In genomic region chr10:119078422-119079179, GRCh38 we compare ENCODE assay signal across 9 cellular contexts. TPM values are rescaled to one million over a fixed set of nuclear protein-coding genes. Genes with fewer than 3 reads are reported as not detected.
DNase-seq lines count a peak whose midpoint lies in the region; ATAC-seq, FAIRE-seq and TF ChIP-seq lines count a peak whose summit lies in the region.
"Had no signal": no experiment of that assay in that cellular context is flagged by ENCODE, and none has a peak within 500 bp of the region (broad histone marks: within the 10 kb centered on the region; RNA-seq: fewer than 3 reads in every experiment).

No MANE protein-coding gene starts in this region.

- peaks cover 9% of the 10 kb centered on the region for H3K36me3 Mint-ChIP-seq in endothelial cell (ENCODE audit: low read depth, unreplicated experiment)

- peaks cover 9% of the 10 kb centered on the region for H3K27me3 Mint-ChIP-seq in endothelial cell (ENCODE audit: unreplicated experiment)

- H3K27me3 ChIP-seq in NT2/D1 (ENCODE audit: insufficient read depth, insufficient read length) (no peaks in the 10 kb centered on the region), pancreas (no peaks in the 10 kb centered on the region)

- WGBS in pancreas, 2 donors, result 18 to 20% methylated on average over 10 of the region's 10 CpGs

- H3K9me3 Mint-ChIP-seq in endothelial cell (ENCODE audit: unreplicated experiment), result no peaks in the 10 kb centered on the region

- ATAC-seq in pancreas (no peak), GM19023 (IDR thresholded peaks at IDR 0.05; ENCODE audit: unreplicated experiment) (no peak), GM18517 (IDR thresholded peaks at IDR 0.05; ENCODE audit: unreplicated experiment) (no peak)

- intact Hi-C loops in pancreas (cut with DNase I), result no loop called here

- DNase-seq in ELR (ENCODE audit: low read depth), result peak; percentile 27
- no peak for DNase-seq in NT2/D1 (ENCODE audit: low read depth, low spot score)
- no peak for DNase-seq in endothelial cell (ENCODE audit: low spot score)
- DNase-seq in pancreas, result no peak
- no peak for DNase-seq in medulla oblongata (ENCODE audit: extremely low spot score)
- DNase-seq in mesenteric fat pad (ENCODE audit: low spot score), result no peak
- DNase-seq: stimulated activated CD4-positive, alpha-beta T cell treated with anti-CD3 and anti-CD28 coated beads, Interleukin-2, amount 100 ng/mL, for 48 hours had no signal

- peak overlapping the region; percentile 100 for H3K4me3 Mint-ChIP-seq in endothelial cell (ENCODE audit: unreplicated experiment)

- H3K4me3 ChIP-seq in NT2/D1 (ENCODE audit: insufficient read length, low read depth) (peak overlapping the region; percentile 93), pancreas (peak overlapping the region in 3 of 4 donors; percentile 86 to 99 (median 90))

- no peaks in the 10 kb centered on the region for H3K4me1 ChIP-seq in NT2/D1 (ENCODE audit: insufficient read depth, insufficient read length)
- peaks cover 4 to 22% (median 16%) of the 10 kb centered on the region in 3 donors for H3K4me1 ChIP-seq in pancreas

- peaks cover 19% of the 10 kb centered on the region for H3K4me1 Mint-ChIP-seq in endothelial cell (ENCODE audit: unreplicated experiment)

- peaks cover 22% of the 10 kb centered on the region for H3K36me3 ChIP-seq in NT2/D1 (ENCODE audit: insufficient read depth, insufficient read length, low read length)
- no peaks in the 10 kb centered on the region for H3K36me3 ChIP-seq in pancreas

- no peak overlapping the region for H3K27ac ChIP-seq in pancreas

- H3K9me3 ChIP-seq in NT2/D1 (ENCODE audit: insufficient read depth, low read length) (no peaks in the 10 kb centered on the region), pancreas (no peaks in the 10 kb centered on the region)

- H3K27ac Mint-ChIP-seq in endothelial cell (ENCODE audit: unreplicated experiment), result peak overlapping the region; percentile 32

- H3K9ac ChIP-seq in NT2/D1 (ENCODE audit: insufficient read length, low read depth), result peak overlapping the region; percentile 97

- TF ChIP-seq CTCF in endothelial cell (IDR thresholded peaks at IDR 0.05; ENCODE audit: unreplicated experiment) (no peak), pancreas (IDR thresholded peaks at IDR 0.05) (no peak)

- no peak for FAIRE-seq in pancreas (lab: Jason Lieb, UNC)

RNA-seq across cellular contexts. Expression of gene EIF3A, which starts 2.0 kb away (rescaled TPM):
- total RNA-seq in endothelial cell (ENCODE audit: unreplicated experiment) (107 TPM), pancreas (100 to 1,000 TPM in 4 of 6 donors, 10 to 100 TPM in 2; 64.8 to 145 (median 106) TPM), mesenteric fat pad (159 TPM)
- polyA plus RNA-seq in pancreas, result 10 to 100 TPM; 37.2 to 42.1 TPM

RNA-seq across cellular contexts. Expression of gene DENND10, which starts 25.3 kb away (rescaled TPM):
- total RNA-seq in endothelial cell (ENCODE audit: unreplicated experiment) (40.6 TPM), pancreas (10 to 100 TPM in 3 of 6 donors, 1 to 10 TPM in 3; 7.7 to 16.3 (median 9.7) TPM), mesenteric fat pad (49.4 TPM)
- polyA plus RNA-seq in pancreas, result 10 to 100 TPM in 1 of 2 donors, 1 to 10 TPM in 1; 7.2 to 13.1 TPM

RNA-seq across cellular contexts. Expression of gene NANOS1, which starts 49.1 kb away (rescaled TPM):
- total RNA-seq in endothelial cell (ENCODE audit: unreplicated experiment), result 1.2 TPM
- total RNA-seq in pancreas, result 1 to 10 TPM in 4 of 6 donors, under 1 TPM in 2; 0.47 to 1.9 (median 1.2) TPM
- polyA plus RNA-seq in pancreas, result 1 to 10 TPM; 2.2 to 7.7 TPM
- 54.3 TPM for total RNA-seq in mesenteric fat pad

Comparison
In these comparisons a context has a peak if more than half of its experiments do, and no peak if none do; other contexts are left out.
1. RNA of gene NANOS1, which starts 49.1 kb away (total RNA-seq): 54.3 TPM in mesenteric fat pad (single experiment); 0.47 to 1.9 TPM in pancreas and 1.2 TPM in endothelial cell (single experiment); every median in the first group is over 10 times any median in the second.